In the genomic region with DNA sequence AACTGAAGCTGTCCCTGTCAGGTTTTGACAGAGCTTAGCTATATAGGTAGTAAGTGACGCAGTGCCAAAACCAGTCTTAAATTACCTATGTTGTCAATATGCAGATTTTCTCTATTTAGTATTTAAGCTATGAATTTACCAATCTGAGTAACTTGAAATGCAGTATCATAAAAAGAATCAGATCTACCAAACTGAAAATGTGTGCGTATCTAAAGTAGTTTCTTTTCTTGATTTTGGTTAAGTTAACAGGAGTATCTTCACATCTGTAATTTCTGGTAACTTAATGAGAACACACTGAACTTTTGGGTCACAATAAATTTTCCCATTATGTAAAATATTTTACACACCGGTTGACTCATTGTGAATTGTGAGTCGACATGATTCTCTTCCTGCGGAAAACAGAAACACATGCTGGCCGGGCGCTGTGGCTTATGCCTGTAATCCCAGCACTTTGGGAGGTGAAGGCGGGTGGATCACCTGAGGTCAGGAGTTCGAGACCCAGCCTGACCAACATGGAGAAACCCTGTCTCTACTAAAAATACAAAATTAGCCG, we compare ENCODE assay signal across 9 cellular contexts. TPM values are rescaled to one million over a fixed set of nuclear protein-coding genes. Genes with fewer than 3 reads are reported as not detected.
A peak's percentile ranks its signal among the peaks of the same experiment; 100 is the strongest.
DNase-seq lines count a peak whose midpoint lies in the region; ATAC-seq and TF ChIP-seq lines count a peak whose summit lies in the region.
"Had no signal": no experiment of that assay in that cellular context is flagged by ENCODE, and none has a peak within 500 bp of the region (broad histone marks: within the 10 kb centered on the region; RNA-seq: fewer than 3 reads in every experiment).

No MANE protein-coding gene starts in this region.

- in situ Hi-C loops in GM13977 (cut with MboI; ENCODE audit: low pct_unique_long_range_greater_than_20kb, low sequenced_read_pairs, unreplicated experiment) = no loop called here

- H3K36me3 Mint-ChIP-seq in activated naive CD4-positive, alpha-beta T cell treated with anti-CD3 and anti-CD28 coated beads, Interleukin-2, amount 50 U/mL, for 72 hours = peaks cover 30 to 31% of the 10 kb centered on the region in 2 donors

- no peak for TF ChIP-seq CTCF in GM13977 (IDR thresholded peaks at IDR 0.05; ENCODE audit: extremely low read depth, insufficient read depth, missing control alignments)

- peak overlapping the region; percentile 94 to 97 for H3K27ac Mint-ChIP-seq in activated naive CD4-positive, alpha-beta T cell treated with anti-CD3 and anti-CD28 coated beads, Interleukin-2, amount 50 U/mL, for 72 hours
- H3K27ac Mint-ChIP-seq: progenitor cell of endocrine pancreas had no signal

- peak; percentile 65 to 81 for ATAC-seq in activated naive CD4-positive, alpha-beta T cell treated with anti-CD3 and anti-CD28 coated beads, Interleukin-2, amount 50 U/mL, for 72 hours
- ATAC-seq in GM21717 (IDR thresholded peaks at IDR 0.05; ENCODE audit: unreplicated experiment) = no peak

- H3K9me3 Mint-ChIP-seq in activated naive CD4-positive, alpha-beta T cell treated with anti-CD3 and anti-CD28 coated beads, Interleukin-2, amount 50 U/mL, for 72 hours = peaks cover 0 to 6% of the 10 kb centered on the region in 2 donors

- DNase-seq in GM13977 (ENCODE audit: low spot score) (peak; percentile 38), RKO (ENCODE audit: low spot score) (peak; percentile 15), NCI-H510A (lab: John Stamatoyannopoulos, UW) (no peak), COLO668 (lab: John Stamatoyannopoulos, UW; ENCODE audit: unreplicated experiment) (no peak)
- peak; percentile 56 to 80 for DNase-seq in activated naive CD4-positive, alpha-beta T cell treated with anti-CD3 and anti-CD28 coated beads, Interleukin-2, amount 50 U/mL, for 72 hours (ENCODE audit: low spot score in 2 of 2)
- DNase-seq in stimulated activated CD4-positive, alpha-beta T cell treated with anti-CD3 and anti-CD28 coated beads, Interleukin-4, amount 100 ng/mL, for 48 hours (ENCODE audit: low read depth in 2 of 2) = peak; percentile 49 to 54
- DNase-seq: kidney glomerular epithelial cell had no signal

RNA-seq across cellular contexts. Expression of gene TRAF3, which starts 45.1 kb away (rescaled TPM):
- total RNA-seq in activated naive CD4-positive, alpha-beta T cell treated with anti-CD3 and anti-CD28 coated beads, Interleukin-2, amount 50 U/mL, for 72 hours = 10 to 100 TPM; 54.9 to 97.0 TPM

Comparison
In these comparisons a context has a peak if more than half of its experiments do, and no peak if none do; other contexts are left out.
1. DNase-seq: peak in GM13977 (single experiment), RKO (single experiment), activated naive CD4-positive, alpha-beta T cell treated with anti-CD3 and anti-CD28 coated beads, Interleukin-2, amount 50 U/mL, for 72 hours (2 of 2) and stimulated activated CD4-positive, alpha-beta T cell treated with anti-CD3 and anti-CD28 coated beads, Interleukin-4, amount 100 ng/mL, for 48 hours (2 of 2); none in NCI-H510A (single experiment) and COLO668 (single experiment).